ENCODE assay signal across 8 cellular contexts in the genomic region with DNA sequence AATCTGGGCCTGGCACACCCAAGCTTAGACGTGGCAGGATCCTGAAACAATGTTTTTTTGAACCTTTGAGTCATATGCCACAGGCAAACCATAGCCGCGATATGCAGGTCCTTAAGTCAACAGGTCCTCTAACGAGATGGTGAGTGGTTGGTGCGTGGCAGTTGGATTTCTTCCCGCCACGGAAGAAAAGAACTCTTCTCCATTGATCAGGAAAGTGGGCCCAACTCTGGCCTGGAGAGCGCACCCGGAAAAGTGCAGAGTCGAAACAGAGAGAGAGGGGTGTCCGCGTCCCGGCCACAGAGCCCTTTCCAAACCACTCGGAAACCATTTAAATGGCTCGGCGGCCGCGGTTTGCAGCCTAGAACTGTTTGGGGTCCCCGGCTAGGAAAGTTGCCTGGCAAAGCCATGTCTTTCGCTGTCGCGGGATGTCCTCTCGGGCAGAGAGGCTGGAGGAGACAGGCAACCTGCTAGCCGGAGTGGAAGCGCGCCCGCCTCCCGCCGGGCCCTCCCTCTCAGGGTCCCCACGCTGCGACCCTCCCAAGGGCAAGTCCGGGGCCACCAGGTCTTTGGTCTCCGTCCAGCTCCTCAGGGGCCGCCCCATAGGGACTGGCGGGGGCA. TPM values are rescaled to one million over a fixed set of nuclear protein-coding genes. Genes with fewer than 3 reads are reported as not detected.
A peak's percentile ranks its signal among the peaks of the same experiment; 100 is the strongest.
DNase-seq lines count a peak whose midpoint lies in the region; ATAC-seq and TF ChIP-seq lines count a peak whose summit lies in the region.

No MANE protein-coding gene starts in this region.

- no peaks in the 10 kb centered on the region for H3K27me3 ChIP-seq in prostate gland (replicated peaks; ENCODE audit: insufficient read depth)

- H3K9me3 Mint-ChIP-seq in activated CD4-positive, alpha-beta T cell treated with anti-CD3 and anti-CD28 coated beads for 36 hours (ENCODE audit: low read depth) = no peaks in the 10 kb centered on the region
- H3K9me3 Mint-ChIP-seq in activated T-cell treated with anti-CD3 and anti-CD28 coated beads, Interleukin-2, amount 50 U/mL, for 24 hours = no peaks in the 10 kb centered on the region

- peak; percentile 20 for DNase-seq in activated CD4-positive, alpha-beta T cell treated with anti-CD3 and anti-CD28 coated beads for 36 hours
- no peak for DNase-seq in activated CD4-positive, alpha-beta T cell treated with anti-CD3 and anti-CD28 coated beads for 4 hours
- DNase-seq in activated T-cell treated with anti-CD3 and anti-CD28 coated beads, Interleukin-2, amount 50 U/mL, for 24 hours = peak; percentile 44
- peak in 26 of 42 donors; percentile 1 to 48 (median 9) for DNase-seq in head of caudate nucleus
- DNase-seq in prostate gland (ENCODE audit: low spot score) = peak; percentile 22
- no peak for DNase-seq in DMS153 treated with DMSO at 0.1 percent for 48 hours (lab: John Stamatoyannopoulos, UW; ENCODE audit: unreplicated experiment)

- H3K27ac Mint-ChIP-seq in activated CD4-positive, alpha-beta T cell treated with anti-CD3 and anti-CD28 coated beads for 36 hours = peak overlapping the region; percentile 85
- H3K27ac Mint-ChIP-seq in activated T-cell treated with anti-CD3 and anti-CD28 coated beads, Interleukin-2, amount 50 U/mL, for 24 hours = peak overlapping the region; percentile 87

- H3K27me3 Mint-ChIP-seq in activated CD4-positive, alpha-beta T cell treated with anti-CD3 and anti-CD28 coated beads for 36 hours = peaks cover 28% of the 10 kb centered on the region
- peaks cover 30% of the 10 kb centered on the region for H3K27me3 Mint-ChIP-seq in activated T-cell treated with anti-CD3 and anti-CD28 coated beads, Interleukin-2, amount 50 U/mL, for 24 hours

- no peaks in the 10 kb centered on the region for H3K4me1 ChIP-seq in prostate gland (replicated peaks)

- peaks cover 3% of the 10 kb centered on the region for H3K36me3 Mint-ChIP-seq in activated CD4-positive, alpha-beta T cell treated with anti-CD3 and anti-CD28 coated beads for 36 hours (ENCODE audit: low read depth)
- peaks cover 3% of the 10 kb centered on the region for H3K36me3 Mint-ChIP-seq in activated T-cell treated with anti-CD3 and anti-CD28 coated beads, Interleukin-2, amount 50 U/mL, for 24 hours (ENCODE audit: low read depth)

- H3K9me3 ChIP-seq in prostate gland = no peaks in the 10 kb centered on the region

- TF ChIP-seq POLR2A in prostate gland (IDR thresholded peaks at IDR 0.05) = peak; percentile 34

- peak overlapping the region; percentile 83 for H3K4me3 Mint-ChIP-seq in activated CD4-positive, alpha-beta T cell treated with anti-CD3 and anti-CD28 coated beads for 36 hours
- H3K4me3 Mint-ChIP-seq in activated T-cell treated with anti-CD3 and anti-CD28 coated beads, Interleukin-2, amount 50 U/mL, for 24 hours = peak overlapping the region; percentile 84

- CTCF ChIA-PET in activated CD4-positive, alpha-beta T cell treated with anti-CD3 and anti-CD28 coated beads for 36 hours (lab: Charles Lee) = interaction anchor here (0.7 kb wide), 1 partner anchor 10 kb away, joined by 3 read pairs; no protein-coding TSS in a partner anchor

- H3K27ac ChIP-seq in prostate gland = peak overlapping the region; percentile 87 to 94

- POLR2A ChIA-PET in activated CD4-positive, alpha-beta T cell treated with anti-CD3 and anti-CD28 coated beads for 36 hours (lab: Charles Lee) = no interaction called here

- peak overlapping the region; percentile 59 to 61 for H3K4me3 ChIP-seq in prostate gland

- intact Hi-C loops in activated CD4-positive, alpha-beta T cell treated with anti-CD3 and anti-CD28 coated beads for 36 hours (cut with DNase I, micrococcal nuclease) = no loop called here
- intact Hi-C loops in head of caudate nucleus (cut with DNase I) = no loop called here
- intact Hi-C loops in prostate gland (cut with DNase I) = no loop called here

- 17% methylated on average over 27 of the region's 35 CpGs for WGBS in prostate gland

- TF ChIP-seq CTCF in prostate gland (IDR thresholded peaks at IDR 0.05) = no peak

- no peaks in the 10 kb centered on the region for H3K36me3 ChIP-seq in prostate gland

- no peak for ATAC-seq in activated CD4-positive, alpha-beta T cell treated with anti-CD3 and anti-CD28 coated beads for 36 hours
- ATAC-seq in HG03175 (IDR thresholded peaks at IDR 0.05; ENCODE audit: unreplicated experiment) = peak; percentile 1
- no peak for ATAC-seq in GM19452 (IDR thresholded peaks at IDR 0.05; ENCODE audit: unreplicated experiment)

- peaks cover 15% of the 10 kb centered on the region for H3K4me1 Mint-ChIP-seq in activated CD4-positive, alpha-beta T cell treated with anti-CD3 and anti-CD28 coated beads for 36 hours
- H3K4me1 Mint-ChIP-seq in activated T-cell treated with anti-CD3 and anti-CD28 coated beads, Interleukin-2, amount 50 U/mL, for 24 hours (ENCODE audit: low read depth) = peaks cover 28% of the 10 kb centered on the region

RNA-seq across cellular contexts. Expression of a gene that starts 0.8 kb away (rescaled TPM):
- total RNA-seq in activated CD4-positive, alpha-beta T cell treated with anti-CD3 and anti-CD28 coated beads for 36 hours = 1 to 10 TPM; 3.0 to 5.5 TPM
- 10 to 100 TPM; 24.5 to 69.9 TPM for total RNA-seq in prostate gland

Comparison
In these comparisons a context has a peak if more than half of its experiments do, and no peak if none do; other contexts are left out.
1. DNase-seq: peak in activated CD4-positive, alpha-beta T cell treated with anti-CD3 and anti-CD28 coated beads for 36 hours (single experiment), activated T-cell treated with anti-CD3 and anti-CD28 coated beads, Interleukin-2, amount 50 U/mL, for 24 hours (single experiment), head of caudate nucleus (26 of 42) and prostate gland (single experiment); none in activated CD4-positive, alpha-beta T cell treated with anti-CD3 and anti-CD28 coated beads for 4 hours (0 of 2) and DMS153 treated with DMSO at 0.1 percent for 48 hours (single experiment).